Comparison of ENCODE assay signal across 8 cellular contexts in the genomic region with DNA sequence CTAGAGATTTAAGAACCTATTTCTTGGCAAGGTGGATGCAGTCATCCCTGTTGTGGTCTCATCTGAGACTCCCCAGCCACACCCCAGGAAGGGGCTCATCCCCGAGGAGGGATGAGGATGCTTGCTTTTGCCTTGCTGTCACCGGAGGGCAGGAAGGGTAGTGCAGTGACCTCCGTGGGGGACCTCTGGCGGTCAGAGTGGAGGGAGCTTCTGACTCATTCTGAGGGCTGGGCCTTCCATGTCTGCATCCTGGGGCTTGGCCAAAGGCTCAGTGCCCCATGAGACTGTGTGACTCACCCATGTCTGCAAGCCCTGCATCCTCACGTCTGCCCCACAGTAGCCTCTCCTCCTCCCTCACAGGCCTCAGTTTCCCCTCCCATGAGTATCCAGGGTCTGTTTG. TPM values are rescaled to one million over a fixed set of nuclear protein-coding genes. Genes with fewer than 3 reads are reported as not detected.
DNase-seq lines count a peak whose midpoint lies in the region; ATAC-seq lines count a peak whose summit lies in the region.

No MANE protein-coding gene starts in this region.

- peak; percentile 99 for DNase-seq in ELR (ENCODE audit: low read depth)
- peak; percentile 93 for DNase-seq in NCI-H460 (ENCODE audit: extremely low read depth, low read depth)
- peak; percentile 36 for DNase-seq in epithelial cell of prostate (ENCODE audit: low read depth, low spot score)
- peak; percentile 26 for DNase-seq in non-pigmented ciliary epithelial cell (ENCODE audit: low read depth)
- no peak for DNase-seq in stimulated activated CD4-positive, alpha-beta T cell treated with anti-CD3 and anti-CD28 coated beads, Interleukin-2, amount 100 ng/mL, for 48 hours
- DNase-seq in SKM-1 treated with dmso at 0.1 percent for 144 hours (lab: John Stamatoyannopoulos, UW; ENCODE audit: unreplicated experiment), result no peak
- no peak for DNase-seq in stimulated activated CD4-positive, alpha-beta T cell treated with anti-CD3 and anti-CD28 coated beads, Interleukin-12 subunit alpha, Interleukin-12 subunit beta, amount 100 ng/mL, for 4 hours

- H3K27ac ChIP-seq in epithelial cell of prostate, result peak overlapping the region; percentile 73

- ATAC-seq in GM19324 (IDR thresholded peaks at IDR 0.05; ENCODE audit: low FRiP score, unreplicated experiment), result no peak

RNA-seq across cellular contexts. Expression of gene UQCC2, which starts 38.7 kb away (rescaled TPM):
- 29.2 and 40.8 TPM in 2 replicates for total RNA-seq in NCI-H460 (2014; rRNA removed; shearing (Covaris generic))
- 159 and 206 TPM in 2 replicates for polyA plus RNA-seq in NCI-H460 (2014; cell fraction: nucleus; rRNA removed)

RNA-seq across cellular contexts. Expression of gene ITPR3, which starts 51.7 kb away (rescaled TPM):
- 31.9 and 38.9 TPM in 2 replicates for total RNA-seq in NCI-H460 (2014; rRNA removed; shearing (Covaris generic))
- 50.0 and 52.2 TPM in 2 replicates for polyA plus RNA-seq in NCI-H460 (2014; cell fraction: nucleus; rRNA removed)

Comparison
In these comparisons a context has a peak if more than half of its experiments do, and no peak if none do; other contexts are left out.
1. DNase-seq: peak in ELR (single experiment), NCI-H460 (single experiment), epithelial cell of prostate (single experiment) and non-pigmented ciliary epithelial cell (single experiment); none in stimulated activated CD4-positive, alpha-beta T cell treated with anti-CD3 and anti-CD28 coated beads, Interleukin-2, amount 100 ng/mL, for 48 hours (0 of 2), SKM-1 treated with dmso at 0.1 percent for 144 hours (single experiment) and stimulated activated CD4-positive, alpha-beta T cell treated with anti-CD3 and anti-CD28 coated beads, Interleukin-12 subunit alpha, Interleukin-12 subunit beta, amount 100 ng/mL, for 4 hours (single experiment).